17 cellular contexts compared by ENCODE assay signal in genomic region chr15:68518046-68518445, GRCh38.
A peak's percentile ranks its signal among the peaks of the same experiment; 100 is the strongest.
DNase-seq lines count a peak whose midpoint lies in the region; ATAC-seq and TF ChIP-seq lines count a peak whose summit lies in the region.
"Had no signal": no experiment of that assay in that cellular context is flagged by ENCODE, and none has a peak within 500 bp of the region (broad histone marks: within the 10 kb centered on the region; RNA-seq: fewer than 3 reads in every experiment).

No MANE protein-coding gene starts in this region.

- no peak overlapping the region for H4K8ac ChIP-seq in mesenchymal stem cell (ENCODE audit: low read length)

- H3K9me3 ChIP-seq in HEK293 (ENCODE audit: control insufficient read depth, insufficient read depth, low read depth, low read length) (peaks cover 2% of the 10 kb centered on the region; the same call in 1 of the 2 replicates), mesenchymal stem cell (ENCODE audit: control insufficient read depth, low read length) (peaks cover 4% of the 10 kb centered on the region), spleen (peaks cover 0 to 8% (median 0%) of the 10 kb centered on the region in 8 donors)
- H3K9me3 ChIP-seq: suprapubic skin had no signal

- CTCF ChIA-PET in HEK293 (lab: Yijun Ruan, JAX): interaction anchor here (0.5 to 1.4 kb wide), 3 partner anchors 32 to 212 kb away, joined by 3 to 4 read pairs (median 3); no protein-coding TSS in a partner anchor

- no peak overlapping the region for H3K9ac ChIP-seq in mesenchymal stem cell (ENCODE audit: low read length)

- no peak overlapping the region for H3K23ac ChIP-seq in mesenchymal stem cell (ENCODE audit: low read length in 2 of 2)

- H2BK120ac ChIP-seq in mesenchymal stem cell (ENCODE audit: low read depth, low read length): no peak overlapping the region

- H2BK15ac ChIP-seq in mesenchymal stem cell (ENCODE audit: low read depth, poor library complexity, severe bottlenecking): no peak overlapping the region

- H2BK5ac ChIP-seq in mesenchymal stem cell (ENCODE audit: low read depth, low read length, poor library complexity, severe bottlenecking): no peak overlapping the region

- H3K4ac ChIP-seq in mesenchymal stem cell (ENCODE audit: low read depth in 1 of 2, low read length in 2 of 2): no peak overlapping the region

- no peak for TF ChIP-seq POLR2A in spleen (IDR thresholded peaks at IDR 0.05)

- peak overlapping the region in 1 of 2 experiments; percentile 75 for H2BK12ac ChIP-seq in mesenchymal stem cell (ENCODE audit: low read length in 2 of 2)

- POLR2A ChIA-PET in HEK293 (lab: Yijun Ruan, JAX): no interaction called here

- no peak overlapping the region for H3K27ac ChIP-seq in HEK293 (ENCODE audit: extremely low read depth, low read depth, low read length)
- H3K27ac ChIP-seq in mesenchymal stem cell (ENCODE audit: low read length, poor library complexity, severe bottlenecking): no peak overlapping the region
- peak overlapping the region; percentile 72 for H3K27ac ChIP-seq in temporal lobe (ENCODE audit: low read depth, low read length)
- H3K27ac ChIP-seq in spleen: peak overlapping the region in 3 of 8 donors; percentile 4 to 29 (median 12)
- H3K27ac ChIP-seq: brain microvascular endothelial cell, foreskin keratinocyte, suprapubic skin had no signal

- peak; percentile 36 for DNase-seq in ecto neural progenitor cell (ENCODE audit: low spot score)
- no peak for DNase-seq in mesenchymal stem cell
- DNase-seq in activated gamma-delta T cell (lab: John Stamatoyannopoulos, UW): no peak
- DNase-seq in T-helper 2 cell: no peak
- DNase-seq in spleen: no peak
- DNase-seq: activated naive CD4-positive, alpha-beta T cell treated with Interleukin-2 at 50 U/mL for 16 hours; brain microvascular endothelial cell; effector memory CD8-positive, alpha-beta T cell; foreskin keratinocyte; midbrain; NCI-H187 treated with DMSO at 0.1 percent for 48 hours; RPMI8226; T-cell had no signal

- 78% methylated on average over 6 of the region's 6 CpGs for WGBS in mesenchymal stem cell
- 61 to 85% (median 79%) methylated on average over 6 of the region's 6 CpGs for WGBS in spleen, 5 donors

- H3K4me1 ChIP-seq in HEK293 (ENCODE audit: control insufficient read depth, insufficient read depth, low read length): no peaks in the 10 kb centered on the region
- peaks cover 8% of the 10 kb centered on the region for H3K4me1 ChIP-seq in mesenchymal stem cell (ENCODE audit: control insufficient read depth, insufficient read depth, low read depth, low read length)
- no peaks in the 10 kb centered on the region for H3K4me1 ChIP-seq in spleen
- H3K4me1 ChIP-seq: foreskin keratinocyte had no signal

- peak overlapping the region; percentile 5 to 52 for H3K18ac ChIP-seq in mesenchymal stem cell (ENCODE audit: low read depth in 1 of 2, low read length in 2 of 2)

- H3K79me1 ChIP-seq in mesenchymal stem cell (replicated peaks; ENCODE audit: low read length, poor library complexity, severe bottlenecking): no peaks in the 10 kb centered on the region

- H3K27me3 ChIP-seq in mesenchymal stem cell (ENCODE audit: control insufficient read depth in 1 of 2, insufficient read depth in 1 of 2, low read length in 2 of 2) (peaks cover 0 to 8% of the 10 kb centered on the region in 2 experiments), spleen (replicated peaks in 1 of 7) (peaks cover 0 to under 1% (median 0%) of the 10 kb centered on the region in 7 donors)
- H3K27me3 ChIP-seq: brain microvascular endothelial cell, suprapubic skin had no signal

- H3K4me3 ChIP-seq in HEK293 (ENCODE audit: low read depth, low read length) (no peak overlapping the region), mesenchymal stem cell (ENCODE audit: insufficient read depth in 1 of 2, low read depth in 1 of 2, low read length in 2 of 2) (no peak overlapping the region), spleen (no peak overlapping the region)
- H3K4me3 ChIP-seq: suprapubic skin had no signal

- H2AK5ac ChIP-seq in mesenchymal stem cell (ENCODE audit: low read length, severe bottlenecking): peak overlapping the region; percentile 12

- TF ChIP-seq CTCF in HEK293 (tag by site-specific recombination; IDR thresholded peaks at IDR 0.05) (no peak), spleen (IDR thresholded peaks at IDR 0.05 in 8 of 11, conservative IDR thresholded peaks at IDR 0.05 in 3 of 11) (no peak)

- no peak overlapping the region for H4K91ac ChIP-seq in mesenchymal stem cell (ENCODE audit: low read length)

- no peaks in the 10 kb centered on the region for H3K36me3 ChIP-seq in HEK293 (ENCODE audit: control insufficient read depth in 2 of 2, insufficient read depth in 1 of 2, low read length in 2 of 2)
- no peaks in the 10 kb centered on the region for H3K36me3 ChIP-seq in mesenchymal stem cell (ENCODE audit: control insufficient read depth in 1 of 2, insufficient read depth in 2 of 2, low read depth in 1 of 2, low read length in 2 of 2)
- no peaks in the 10 kb centered on the region for H3K36me3 ChIP-seq in spleen
- H3K36me3 ChIP-seq: brain microvascular endothelial cell, suprapubic skin had no signal

- no peak overlapping the region for H3K14ac ChIP-seq in mesenchymal stem cell (ENCODE audit: low read length in 2 of 2)

- ATAC-seq in GM21619 (IDR thresholded peaks at IDR 0.05; ENCODE audit: unreplicated experiment): no peak
- ATAC-seq: effector memory CD8-positive, alpha-beta T cell; T-cell had no signal

- H2AFZ ChIP-seq in mesenchymal stem cell (ENCODE audit: low read depth, low read length): peak overlapping the region; percentile 20

- intact Hi-C loops in spleen (cut with DNase I; ENCODE audit: low total_unique reads): no loop called here

- H3K4me2 ChIP-seq in mesenchymal stem cell (ENCODE audit: low read length, poor library complexity, severe bottlenecking): no peak overlapping the region

TF ChIP-seq in HEK293, 187 proteins besides CTCF, POLR2A, EP300 and RAD21:
- TF ChIP-seq, protein P1, sequence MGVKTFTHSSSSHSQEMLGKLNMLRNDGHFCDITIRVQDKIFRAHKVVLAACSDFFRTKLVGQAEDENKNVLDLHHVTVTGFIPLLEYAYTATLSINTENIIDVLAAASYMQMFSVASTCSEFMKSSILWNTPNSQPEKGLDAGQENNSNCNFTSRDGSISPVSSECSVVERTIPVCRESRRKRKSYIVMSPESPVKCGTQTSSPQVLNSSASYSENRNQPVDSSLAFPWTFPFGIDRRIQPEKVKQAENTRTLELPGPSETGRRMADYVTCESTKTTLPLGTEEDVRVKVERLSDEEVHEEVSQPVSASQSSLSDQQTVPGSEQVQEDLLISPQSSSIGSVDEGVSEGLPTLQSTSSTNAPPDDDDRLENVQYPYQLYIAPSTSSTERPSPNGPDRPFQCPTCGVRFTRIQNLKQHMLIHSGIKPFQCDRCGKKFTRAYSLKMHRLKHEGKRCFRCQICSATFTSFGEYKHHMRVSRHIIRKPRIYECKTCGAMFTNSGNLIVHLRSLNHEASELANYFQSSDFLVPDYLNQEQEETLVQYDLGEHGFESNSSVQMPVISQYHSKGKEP (tag by site-specific recombination; IDR thresholded peaks at IDR 0.05): no peak
- TF ChIP-seq ZNF112 (tag by site-specific recombination; IDR thresholded peaks at IDR 0.05) (no peak), ZNF423 (tag by site-specific recombination; IDR thresholded peaks at IDR 0.05) (no peak), ZNF473 (tag by site-specific recombination; IDR thresholded peaks at IDR 0.05) (no peak), ZFHX2 (tag by site-specific recombination; conservative IDR thresholded peaks at IDR 0.05) (peak; percentile 37; the same call in 1 of the 2 replicates)
